25 cellular contexts compared by ENCODE assay signal in genomic region chr9:89543621-89544279, GRCh38. TPM values are rescaled to one million over a fixed set of nuclear protein-coding genes. Genes with fewer than 3 reads are reported as not detected.
DNase-seq lines count a peak whose midpoint lies in the region; ATAC-seq and TF ChIP-seq lines count a peak whose summit lies in the region.
"Had no signal": no experiment of that assay in that cellular context is flagged by ENCODE, and none has a peak within 500 bp of the region (broad histone marks: within the 10 kb centered on the region; RNA-seq: fewer than 3 reads in every experiment).

No MANE protein-coding gene starts in this region.

- H3K36me3 ChIP-seq in DND-41 (ENCODE audit: insufficient read depth, low read length) (no peaks in the 10 kb centered on the region), Loucy (ENCODE audit: insufficient read depth, low read length) (no peaks in the 10 kb centered on the region), psoas muscle (ENCODE audit: insufficient read depth in 1 of 2, low read depth in 1 of 2) (no peaks in the 10 kb centered on the region)
- H3K36me3 ChIP-seq: colonic mucosa, MG63, neutrophil, transverse colon had no signal

- TF ChIP-seq CTCF in DND-41 (IDR thresholded peaks at IDR 0.05; ENCODE audit: borderline replicate concordance, extremely low read depth, low read length, poor library complexity, severe bottlenecking) = no peak
- TF ChIP-seq CTCF in Loucy (conservative IDR thresholded peaks at IDR 0.05; ENCODE audit: low read length) = no peak
- TF ChIP-seq CTCF in coronary artery (IDR thresholded peaks at IDR 0.05) = no peak
- TF ChIP-seq CTCF in psoas muscle (IDR thresholded peaks at IDR 0.05) = no peak

- H3K9ac ChIP-seq in DND-41 (ENCODE audit: low read depth, low read length) = no peak overlapping the region
- peak overlapping the region; percentile 66 for H3K9ac ChIP-seq in Loucy (ENCODE audit: low read depth, low read length, poor library complexity, severe bottlenecking)
- H3K9ac ChIP-seq: GM23248 had no signal

- H3K9me2 ChIP-seq in Loucy (replicated peaks; ENCODE audit: low read depth, low read length) = no peaks in the 10 kb centered on the region

- H3F3A ChIP-seq in Loucy (ENCODE audit: low read depth) = no peaks in the 10 kb centered on the region

- H3K79me2 ChIP-seq in DND-41 (ENCODE audit: insufficient read depth, low read length) (peaks cover 6% of the 10 kb centered on the region; the same call in 1 of the 2 replicates), Loucy (ENCODE audit: insufficient read depth, low read length) (peaks cover 28% of the 10 kb centered on the region)

- intact Hi-C loops in psoas muscle (cut with DNase I) = loop anchor here (10.0 kb wide), 5 partner anchors 59 to 369 kb away; partner anchors contain the start of gene SHC3 (in 1 of the 2)

- H3K27ac ChIP-seq in DND-41 (ENCODE audit: low read length) = peak overlapping the region; percentile 38; the same call in 1 of the 2 replicates
- H3K27ac ChIP-seq in coronary artery = no peak overlapping the region
- H3K27ac ChIP-seq in psoas muscle = no peak overlapping the region
- H3K27ac ChIP-seq: colonic mucosa, GM23248, neutrophil, transverse colon had no signal

- H3K4me3 ChIP-seq in DND-41 (ENCODE audit: low read depth in 1 of 2, low read length in 2 of 2) (no peak overlapping the region), Loucy (ENCODE audit: low read length, poor library complexity, severe bottlenecking) (no peak overlapping the region), coronary artery (no peak overlapping the region), psoas muscle (no peak overlapping the region)
- H3K4me3 ChIP-seq: colonic mucosa, GM23248, MG63, transverse colon had no signal

- H4K20me1 ChIP-seq in DND-41 (ENCODE audit: insufficient read depth, low read length) (no peaks in the 10 kb centered on the region), Loucy (ENCODE audit: insufficient read depth, low read length, poor library complexity, severe bottlenecking) (no peaks in the 10 kb centered on the region)

- H3K4me1 ChIP-seq in DND-41 (ENCODE audit: insufficient read depth, low read length) = peaks cover 24% of the 10 kb centered on the region
- peaks cover 54% of the 10 kb centered on the region for H3K4me1 ChIP-seq in Loucy (ENCODE audit: insufficient read depth, low read length, poor library complexity, severe bottlenecking)
- no peaks in the 10 kb centered on the region for H3K4me1 ChIP-seq in psoas muscle
- H3K4me1 ChIP-seq: colonic mucosa had no signal

- H3K4me2 ChIP-seq in DND-41 (ENCODE audit: insufficient read depth, low read length) = no peak overlapping the region
- no peak overlapping the region for H3K4me2 ChIP-seq in Loucy (ENCODE audit: low read depth, low read length, poor library complexity, severe bottlenecking)

- no peaks in the 10 kb centered on the region for H3K27me3 ChIP-seq in DND-41 (ENCODE audit: insufficient read depth, low read length, poor library complexity)
- H3K27me3 ChIP-seq in Loucy (ENCODE audit: insufficient read depth, low read length, poor library complexity, severe bottlenecking) = no peaks in the 10 kb centered on the region
- H3K27me3 ChIP-seq in psoas muscle (ENCODE audit: insufficient read depth in 3 of 3, low read length in 2 of 3) = no peaks in the 10 kb centered on the region
- H3K27me3 ChIP-seq: colonic mucosa, MG63, neutrophil, transverse colon had no signal

- ATAC-seq in DND-41 (ENCODE audit: insufficient read depth, low read depth) (no peak), psoas muscle (peak; percentile 44 to 83 (median 62)), HG02798 (IDR thresholded peaks at IDR 0.05; ENCODE audit: poor library complexity, unreplicated experiment) (no peak)
- ATAC-seq: sciatic nerve had no signal

- H3K9me3 ChIP-seq in DND-41 (ENCODE audit: insufficient read depth, low read length, severe bottlenecking) = peaks cover 16% of the 10 kb centered on the region
- peaks cover 11% of the 10 kb centered on the region for H3K9me3 ChIP-seq in Loucy (ENCODE audit: insufficient read depth, low read depth, low read length)
- no peaks in the 10 kb centered on the region for H3K9me3 ChIP-seq in psoas muscle
- H3K9me3 ChIP-seq: colonic mucosa, MG63, neutrophil had no signal

- DNase-seq in DND-41 = no peak
- peak; percentile 36 for DNase-seq in coronary artery (ENCODE audit: low spot score)
- DNase-seq in psoas muscle = no peak
- DNase-seq in COLO668 (lab: John Stamatoyannopoulos, UW; ENCODE audit: unreplicated experiment) = no peak
- no peak for DNase-seq in NCI-H524 (lab: John Stamatoyannopoulos, UW)
- DNase-seq: activated B cell treated with CpG ODN at 0.5 μM for 24 hours; activated CD4-positive, alpha-beta T cell treated with anti-CD3 and anti-CD28 coated beads, Interleukin-2, amount 50 U/mL, for 1 hour; activated naive CD4-positive, alpha-beta T cell treated with anti-CD3 and anti-CD28 coated beads, Interleukin-2, amount 10 ng/mL, durations not matched to agents 7 days and 5 days; colonic mucosa; effector memory CD4-positive, alpha-beta T cell; erythroblast; GF-D8; GM23248; KBM-7; MG63; NCI-H187 treated with DMSO at 0.1 percent for 48 hours; NCI-H2171; NCI-H524 treated with DMSO at 0.1 percent for 48 hours; OCI-M1; stimulated activated CD8-positive, alpha-beta memory T cell treated with anti-CD3 and anti-CD28 coated beads, Interleukin-4, amount 100 ng/mL, for 48 hours; transverse colon had no signal

- 77 to 88% (median 78%) methylated on average over 14 of the region's 14 CpGs for WGBS in psoas muscle, 3 donors

- H2AFZ ChIP-seq in DND-41 (ENCODE audit: low read depth, low read length) (no peak overlapping the region), Loucy (ENCODE audit: low read length) (no peak overlapping the region)
- H2AFZ ChIP-seq: GM23248 had no signal

RNA-seq across cellular contexts. Expression of gene SEMA4D, which starts 45.8 kb away (rescaled TPM):
- 100 to 1,000 TPM in 1 of 4 donors, 10 to 100 TPM in 3; 32.1 to 111 (median 63.6) TPM for total RNA-seq in psoas muscle
- 10 to 100 TPM in 2 of 3 donors, 1 to 10 TPM in 1; 9.3 to 26.8 (median 22.3) TPM for polyA plus RNA-seq in psoas muscle

Comparison
In these comparisons a context has a peak if more than half of its experiments do, and no peak if none do; other contexts are left out.
1. ATAC-seq: peak in psoas muscle (4 of 4); none in DND-41 (single experiment) and HG02798 (single experiment).